ENCODE assay signal across 25 cellular contexts in the genomic region with DNA sequence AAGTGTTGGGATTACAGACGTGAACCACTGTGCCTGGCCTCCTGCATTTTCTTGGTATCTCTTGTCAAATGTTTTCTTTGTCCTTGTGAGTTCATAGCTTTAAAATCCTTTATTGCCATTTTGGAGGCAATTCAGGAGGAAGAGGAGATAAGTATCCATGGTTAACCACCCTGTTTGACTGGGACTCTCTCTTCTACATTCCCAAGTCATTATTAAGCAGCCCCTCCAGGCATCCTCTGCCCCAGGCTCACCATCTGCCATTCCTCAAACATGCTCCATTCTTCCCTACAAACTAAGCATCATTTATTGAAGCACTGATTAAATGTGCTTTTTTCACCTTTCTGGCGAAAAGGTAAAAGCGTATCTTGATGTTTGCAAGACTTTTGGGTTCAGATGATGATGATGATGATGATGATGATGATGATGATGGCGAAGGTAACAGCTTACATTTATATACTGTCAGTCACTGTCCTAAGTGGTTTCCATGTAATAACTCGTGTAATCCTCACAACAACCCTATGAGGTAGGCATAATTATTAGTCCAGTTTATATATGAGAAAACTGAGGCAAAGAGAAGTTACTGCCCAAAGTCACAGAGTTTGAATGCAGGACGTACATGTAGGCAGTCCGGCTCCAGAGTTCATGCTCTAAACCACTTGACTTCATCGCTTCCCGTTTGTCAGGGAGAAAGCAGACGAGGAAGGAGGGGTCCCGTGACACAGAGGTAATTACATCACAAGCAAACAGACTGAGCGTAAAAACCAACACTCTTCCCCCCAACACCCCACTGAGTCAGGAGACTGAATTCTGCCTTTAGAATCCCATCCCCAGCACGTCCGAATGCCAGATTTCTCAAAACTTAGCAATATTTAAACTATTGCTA.
DNase-seq lines count a peak whose midpoint lies in the region; ATAC-seq, FAIRE-seq and TF ChIP-seq lines count a peak whose summit lies in the region.
"Had no signal": no experiment of that assay in that cellular context is flagged by ENCODE, and none has a peak within 500 bp of the region (broad histone marks: within the 10 kb centered on the region; RNA-seq: fewer than 3 reads in every experiment).

No MANE protein-coding gene starts in this region.

- H3K27ac Mint-ChIP-seq in activated CD4-positive, alpha-beta memory T cell treated with anti-CD3 and anti-CD28 coated beads for 36 hours: no peak overlapping the region
- H3K27ac Mint-ChIP-seq: activated B cell treated with CpG ODN at 0.5 μM for 24 hours; activated CD8-positive, alpha-beta T cell treated with anti-CD3 and anti-CD28 coated beads for 36 hours; nephron had no signal

- no peak for TF ChIP-seq RAD21 in HepG2 (CRISPR knock-in tag; IDR thresholded peaks at IDR 0.05)

- peaks cover 16% of the 10 kb centered on the region for H3K27me3 Mint-ChIP-seq in activated CD4-positive, alpha-beta memory T cell treated with anti-CD3 and anti-CD28 coated beads for 36 hours

- FAIRE-seq in HepG2 (lab: Jason Lieb, UNC): no peak

- no peak overlapping the region for H3K9ac ChIP-seq in HepG2 (ENCODE audit: insufficient read depth, low read depth, low read length)

- intact Hi-C loops in HepG2 (cut with micrococcal nuclease; ENCODE audit: unreplicated experiment): no loop called here
- intact Hi-C loops in activated CD4-positive, alpha-beta memory T cell treated with anti-CD3 and anti-CD28 coated beads for 36 hours (cut with micrococcal nuclease): no loop called here

- H3K9me3 ChIP-seq in HepG2 (ENCODE audit: low read length): no peaks in the 10 kb centered on the region
- H3K9me3 ChIP-seq: adrenal gland, esophagus muscularis mucosa, gastrocnemius medialis had no signal

- H3K9me3 Mint-ChIP-seq in activated CD4-positive, alpha-beta memory T cell treated with anti-CD3 and anti-CD28 coated beads for 36 hours: no peaks in the 10 kb centered on the region
- H3K9me3 Mint-ChIP-seq: activated B cell treated with CpG ODN at 0.5 μM for 24 hours; activated CD8-positive, alpha-beta T cell treated with anti-CD3 and anti-CD28 coated beads for 36 hours; nephron had no signal

- no peak overlapping the region for H2AFZ ChIP-seq in HepG2 (ENCODE audit: low read length)

- in situ Hi-C loops in HepG2 (cut with HindIII; ENCODE audit: extremely low pct_ligation_motif_present, low pct_unique_long_range_greater_than_20kb) (no loop called here), GM13977 (cut with MboI; ENCODE audit: low pct_unique_long_range_greater_than_20kb, low sequenced_read_pairs, unreplicated experiment) (loop anchor here (25.0 kb wide), 1 partner anchor 562 kb away; no protein-coding TSS in a partner anchor)

- no peaks in the 10 kb centered on the region for H3K36me3 Mint-ChIP-seq in activated CD4-positive, alpha-beta memory T cell treated with anti-CD3 and anti-CD28 coated beads for 36 hours
- H3K36me3 Mint-ChIP-seq: CD4-positive, alpha-beta memory T cell had no signal

- H3K36me3 ChIP-seq in HepG2 (replicated peaks in 1 of 2; ENCODE audit: control insufficient read depth in 1 of 2, insufficient read depth in 2 of 2, low read length in 2 of 2): no peaks in the 10 kb centered on the region
- H3K36me3 ChIP-seq: adrenal gland, cardiac muscle cell, esophagus muscularis mucosa, gastrocnemius medialis had no signal

- H3K4me2 ChIP-seq in HepG2 (ENCODE audit: low read depth, low read length): no peak overlapping the region

- CTCF ChIA-PET in HepG2 (lab: Yijun Ruan, JAX; ENCODE audit: low intra/inter-chr PET ratio, low total read pairs): no interaction called here
- CTCF ChIA-PET in activated CD4-positive, alpha-beta memory T cell treated with anti-CD3 and anti-CD28 coated beads for 36 hours (lab: Charles Lee): no interaction called here

- no peak for ATAC-seq in HepG2
- ATAC-seq: activated CD8-positive, alpha-beta T cell treated with anti-CD3 and anti-CD28 coated beads for 36 hours; gastrocnemius medialis; left ventricle myocardium superior had no signal

- H3K4me1 ChIP-seq in HepG2 (ENCODE audit: insufficient read depth, low read length): no peaks in the 10 kb centered on the region
- H3K4me1 ChIP-seq: adrenal gland, esophagus muscularis mucosa, gastrocnemius medialis had no signal

- H4K20me1 ChIP-seq in HepG2 (ENCODE audit: insufficient read depth, low read length): no peaks in the 10 kb centered on the region

- peaks cover 2 to 24% of the 10 kb centered on the region in 2 experiments for H3K27me3 ChIP-seq in HepG2 (ENCODE audit: control insufficient read depth in 1 of 2, insufficient read depth in 2 of 2, low read length in 2 of 2)
- H3K27me3 ChIP-seq: adrenal gland, cardiac muscle cell had no signal

- WGBS in HepG2 (ENCODE audit: low lambda C conversion rate): 18% methylated on average over 14 of the region's 14 CpGs

- TF ChIP-seq POLR2A in HepG2 (IDR thresholded peaks at IDR 0.05; ENCODE audit: insufficient read depth in 1 of 2, low read depth in 2 of 2, low read length in 2 of 2): no peak

- TF ChIP-seq EP300 in HepG2 (IDR thresholded peaks at IDR 0.05; ENCODE audit: low read depth in 2 of 2, low read length in 2 of 2) (no peak), HepG2 (CRISPR knock-in tag; IDR thresholded peaks at IDR 0.05; ENCODE audit: borderline replicate concordance) (no peak)

- POLR2A ChIA-PET in HepG2 (lab: Yijun Ruan, JAX): no interaction called here
- POLR2A ChIA-PET in activated CD4-positive, alpha-beta memory T cell treated with anti-CD3 and anti-CD28 coated beads for 36 hours (lab: Charles Lee): no interaction called here

- no peak for TF ChIP-seq CTCF in HepG2 (CRISPR knock-in tag; IDR thresholded peaks at IDR 0.05)
- TF ChIP-seq CTCF in GM13977 (IDR thresholded peaks at IDR 0.05; ENCODE audit: extremely low read depth, insufficient read depth, missing control alignments): no peak

- H3K4me1 Mint-ChIP-seq in activated CD4-positive, alpha-beta memory T cell treated with anti-CD3 and anti-CD28 coated beads for 36 hours (ENCODE audit: low read depth): no peaks in the 10 kb centered on the region
- H3K4me1 Mint-ChIP-seq: activated B cell treated with CpG ODN at 0.5 μM for 24 hours; CD4-positive, alpha-beta memory T cell; nephron had no signal

- H3K27ac ChIP-seq in HepG2 (ENCODE audit: extremely low read length, insufficient read depth, low read length): no peak overlapping the region
- H3K27ac ChIP-seq: adrenal gland, cardiac muscle cell, coronary artery, esophagus muscularis mucosa, gastrocnemius medialis had no signal

- H3K4me3 ChIP-seq in HepG2 (replicated peaks in 1 of 3; ENCODE audit: insufficient read depth in 1 of 3, low read depth in 2 of 3, low read length in 3 of 3): no peak overlapping the region
- H3K4me3 ChIP-seq: adrenal gland, cardiac muscle cell, coronary artery, esophagus muscularis mucosa, gastrocnemius medialis had no signal

- no peak overlapping the region for H3K4me3 Mint-ChIP-seq in activated CD4-positive, alpha-beta memory T cell treated with anti-CD3 and anti-CD28 coated beads for 36 hours
- H3K4me3 Mint-ChIP-seq: activated B cell treated with CpG ODN at 0.5 μM for 24 hours; activated CD8-positive, alpha-beta T cell treated with anti-CD3 and anti-CD28 coated beads for 36 hours; CD4-positive, alpha-beta memory T cell; nephron had no signal

- DNase-seq in AG20443 (ENCODE audit: low spot score): peak; percentile 67
- peak; percentile 66 for DNase-seq in ELF-1 (ENCODE audit: low read depth, low spot score)
- DNase-seq in RPMI7951 (ENCODE audit: low read depth): peak; percentile 36
- DNase-seq in HepG2 (ENCODE audit: low spot score): no peak
- no peak for DNase-seq in activated CD4-positive, alpha-beta memory T cell treated with anti-CD3 and anti-CD28 coated beads for 36 hours
- no peak for DNase-seq in GM13977 (ENCODE audit: low spot score)
- no peak for DNase-seq in activated gamma-delta T cell treated with Interleukin-2 at 50 U/mL for 16 hours
- DNase-seq: activated B cell treated with CpG ODN at 0.5 μM for 24 hours; activated CD8-positive, alpha-beta T cell treated with anti-CD3 and anti-CD28 coated beads for 36 hours; CD4-positive, alpha-beta memory T cell; gastrocnemius medialis; GDM1; hippocampal formation; KBM-7; left ventricle myocardium superior; midbrain; MM.1S; NCI-H526 treated with DMSO at 0.1 percent for 48 hours; stimulated activated CD4-positive, alpha-beta T cell treated with anti-CD3 and anti-CD28 coated beads, Interleukin-4, amount 100 ng/mL, for 24 hours; stimulated activated naive CD4-positive, alpha-beta T cell had no signal

- BruUV-seq in HepG2 (replicated peaks; lab: Mats Ljungman, UMichigan): no TSS peak

- no peaks in the 10 kb centered on the region for H3K79me2 ChIP-seq in HepG2 (ENCODE audit: insufficient read depth, low read length)

TF ChIP-seq in HepG2, 621 proteins besides CTCF, POLR2A, EP300 and RAD21:
- TF ChIP-seq HCFC1 (IDR thresholded peaks at IDR 0.05; ENCODE audit: low read depth, low read length): no peak
- TF ChIP-seq CREB1 (IDR thresholded peaks at IDR 0.05): peak; percentile 89
- TF ChIP-seq CREB1 (CRISPR knock-in tag; IDR thresholded peaks at IDR 0.05): no peak

Comparison
In these comparisons a context has a peak if more than half of its experiments do, and no peak if none do; other contexts are left out.
1. DNase-seq: peak in AG20443 (single experiment), ELF-1 (single experiment) and RPMI7951 (single experiment); none in HepG2 (single experiment), activated CD4-positive, alpha-beta memory T cell treated with anti-CD3 and anti-CD28 coated beads for 36 hours (single experiment), GM13977 (single experiment) and activated gamma-delta T cell treated with Interleukin-2 at 50 U/mL for 16 hours (single experiment).